In genomic region chr1:22969224-22969829, GRCh38 we compare ENCODE assay signal across 11 cellular contexts. TPM values are rescaled to one million over a fixed set of nuclear protein-coding genes. Genes with fewer than 3 reads are reported as not detected.
DNase-seq lines count a peak whose midpoint lies in the region; ATAC-seq and TF ChIP-seq lines count a peak whose summit lies in the region.
"Had no signal": no experiment of that assay in that cellular context is flagged by ENCODE, and none has a peak within 500 bp of the region (broad histone marks: within the 10 kb centered on the region; RNA-seq: fewer than 3 reads in every experiment).

No MANE protein-coding gene starts in this region.

- POLR2A ChIA-PET in SK-N-SH (lab: Yijun Ruan, JAX): no interaction called here

- H2AFZ ChIP-seq in SK-N-SH (ENCODE audit: low read depth): no peak overlapping the region

- no peak for TF ChIP-seq RAD21 in SK-N-SH (IDR thresholded peaks at IDR 0.05; ENCODE audit: low read length)

- no peaks in the 10 kb centered on the region for H3K27me3 ChIP-seq in SK-N-SH (ENCODE audit: insufficient read depth)
- H3K27me3 ChIP-seq: ascending aorta had no signal

- no peak for ATAC-seq in left lobe of liver

- no peaks in the 10 kb centered on the region for H3K79me2 ChIP-seq in SK-N-SH (ENCODE audit: insufficient read depth)

- H3K4me3 ChIP-seq in SK-N-SH (ENCODE audit: low read depth in 2 of 2, low read length in 1 of 2): no peak overlapping the region
- H3K4me3 ChIP-seq: ascending aorta had no signal

- H3K4me3 Mint-ChIP-seq in activated naive CD4-positive, alpha-beta T cell treated with anti-CD3 and anti-CD28 coated beads for 36 hours: no peak overlapping the region
- H3K4me3 Mint-ChIP-seq: CD4-positive, alpha-beta memory T cell had no signal

- H3K4me1 Mint-ChIP-seq in activated naive CD4-positive, alpha-beta T cell treated with anti-CD3 and anti-CD28 coated beads for 36 hours (ENCODE audit: low read depth): no peaks in the 10 kb centered on the region
- H3K4me1 Mint-ChIP-seq: CD4-positive, alpha-beta memory T cell had no signal

- H4K20me1 ChIP-seq in SK-N-SH (ENCODE audit: insufficient read depth): no peaks in the 10 kb centered on the region

- no peaks in the 10 kb centered on the region for H3F3A ChIP-seq in SK-N-SH (replicated peaks; ENCODE audit: insufficient read depth)

- H3K36me3 Mint-ChIP-seq in activated naive CD4-positive, alpha-beta T cell treated with anti-CD3 and anti-CD28 coated beads for 36 hours (ENCODE audit: low read depth): no peaks in the 10 kb centered on the region

- H3K9ac ChIP-seq in SK-N-SH: no peak overlapping the region

- H3K4me2 ChIP-seq in SK-N-SH: peak overlapping the region; percentile 54

- H3K9me3 ChIP-seq in SK-N-SH: no peaks in the 10 kb centered on the region

- DNase-seq in AG08396 (ENCODE audit: low spot score) (peak; percentile 39), NCI-H1092 treated with DMSO at 0.1 percent for 48 hours (lab: John Stamatoyannopoulos, UW) (peak; percentile 96), SK-N-SH (peak; percentile 58), iris pigment epithelial cell (ENCODE audit: low read depth) (peak; percentile 95), ureter (ENCODE audit: low spot score) (no peak), left lobe of liver (ENCODE audit: low spot score) (no peak), islet precursor cell (no peak)
- DNase-seq in activated naive CD4-positive, alpha-beta T cell treated with anti-CD3 and anti-CD28 coated beads for 36 hours: no peak
- DNase-seq: CD4-positive, alpha-beta memory T cell had no signal

- H3K27ac ChIP-seq in SK-N-SH (ENCODE audit: low read depth in 2 of 2, low read length in 1 of 2): peak overlapping the region in 1 of 2 experiments; percentile 54; a peak in 2 of 4 replicates
- H3K27ac ChIP-seq: ascending aorta had no signal

- TF ChIP-seq EP300 in SK-N-SH (IDR thresholded peaks at IDR 0.05; ENCODE audit: borderline replicate concordance in 1 of 2, low read depth in 1 of 2, low read length in 1 of 2): 0 out of 4 replicates have a peak, but pooled peaks of 1 of the 2 experiments have one; percentile 8

- H3K36me3 ChIP-seq in SK-N-SH (replicated peaks in 1 of 2; ENCODE audit: control insufficient read depth in 1 of 2, insufficient read depth in 2 of 2, low read length in 1 of 2): no peaks in the 10 kb centered on the region
- H3K36me3 ChIP-seq: ascending aorta had no signal

- CTCF ChIA-PET in SK-N-SH (lab: Yijun Ruan, JAX): interaction anchor here (1.4 to 11.2 kb wide), 2 partner anchors 215 to 304 kb away, joined by 3 to 159 read pairs; no protein-coding TSS in a partner anchor
- CTCF ChIA-PET in activated naive CD4-positive, alpha-beta T cell treated with anti-CD3 and anti-CD28 coated beads for 36 hours (lab: Charles Lee): no interaction called here

- peaks cover 25% of the 10 kb centered on the region for H3K27me3 Mint-ChIP-seq in activated naive CD4-positive, alpha-beta T cell treated with anti-CD3 and anti-CD28 coated beads for 36 hours (ENCODE audit: low read depth)

- peaks cover 5 to 13% of the 10 kb centered on the region in 2 experiments; a peak in 2 of 4 replicates for H3K4me1 ChIP-seq in SK-N-SH (ENCODE audit: control insufficient read depth in 1 of 2, insufficient read depth in 2 of 2, low read depth in 1 of 2, low read length in 1 of 2)
- H3K4me1 ChIP-seq: ascending aorta had no signal

- peaks cover 6% of the 10 kb centered on the region for H3K9me3 Mint-ChIP-seq in activated naive CD4-positive, alpha-beta T cell treated with anti-CD3 and anti-CD28 coated beads for 36 hours

- H3K27ac Mint-ChIP-seq in activated naive CD4-positive, alpha-beta T cell treated with anti-CD3 and anti-CD28 coated beads for 36 hours: no peak overlapping the region
- H3K27ac Mint-ChIP-seq: CD4-positive, alpha-beta memory T cell had no signal

- H3K9me2 ChIP-seq in SK-N-SH: no peaks in the 10 kb centered on the region

- 6% methylated on average over 6 of the region's 6 CpGs for WGBS in SK-N-SH (ENCODE audit: low lambda C conversion rate)

- intact Hi-C loops in activated naive CD4-positive, alpha-beta T cell treated with anti-CD3 and anti-CD28 coated beads for 36 hours (cut with micrococcal nuclease): no loop called here

- TF ChIP-seq CTCF in SK-N-SH (IDR thresholded peaks at IDR 0.05): no peak

TF ChIP-seq in SK-N-SH, 30 proteins besides CTCF, POLR2A, EP300 and RAD21:
- TF ChIP-seq PBX3 (IDR thresholded peaks at IDR 0.05) (peak; percentile 61), TCF12 (IDR thresholded peaks at IDR 0.05) (peak; percentile 33; the same call in 1 of the 2 replicates), MXI1 (IDR thresholded peaks at IDR 0.05; ENCODE audit: low read depth, low read length) (peak; percentile 84), GABPA (IDR thresholded peaks at IDR 0.05; ENCODE audit: low read depth) (no peak), SMC3 (IDR thresholded peaks at IDR 0.05; ENCODE audit: low read depth, low read length) (no peak), CHD2 (IDR thresholded peaks at IDR 0.05; ENCODE audit: low read length, partially characterized antibody) (no peak), EZH2phosphoT487 (IDR thresholded peaks at IDR 0.05; ENCODE audit: borderline replicate concordance, low read depth) (no peak), FOXJ3 (CRISPR knock-in tag; IDR thresholded peaks at IDR 0.05) (0 out of 2 replicates have a peak, but pooled peaks have one; percentile 50), RCOR1 (IDR thresholded peaks at IDR 0.05; ENCODE audit: low read length) (0 out of 2 replicates have a peak, but pooled peaks have one; percentile 8), FOXM1 (IDR thresholded peaks at IDR 0.05; ENCODE audit: low read depth) (no peak), NRF1 (IDR thresholded peaks at IDR 0.05; ENCODE audit: low read depth, low read length) (no peak), JUND (IDR thresholded peaks at IDR 0.05) (no peak), NFIC (IDR thresholded peaks at IDR 0.05; ENCODE audit: borderline replicate concordance) (peak; percentile 42), YY1 (IDR thresholded peaks at IDR 0.05; ENCODE audit: low read depth) (no peak)
- TF ChIP-seq, protein P1, sequence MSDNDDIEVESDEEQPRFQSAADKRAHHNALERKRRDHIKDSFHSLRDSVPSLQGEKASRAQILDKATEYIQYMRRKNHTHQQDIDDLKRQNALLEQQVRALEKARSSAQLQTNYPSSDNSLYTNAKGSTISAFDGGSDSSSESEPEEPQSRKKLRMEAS (IDR thresholded peaks at IDR 0.05; ENCODE audit: low read depth): 0 out of 2 replicates have a peak, but pooled peaks have one; percentile 27

RNA-seq across cellular contexts. Expression of gene LACTBL1, which starts 3.3 kb away (rescaled TPM):
- polyA plus RNA-seq in SK-N-SH (2012; rRNA removed): not detected in 2 replicates
- not detected in 2 replicates for polyA plus RNA-seq in SK-N-SH (2012; cell fraction: cytosol; rRNA removed)
- polyA plus RNA-seq in SK-N-SH (2012; cell fraction: nucleus; rRNA removed): not detected in 2 replicates
- total RNA-seq in ureter (not detected), left lobe of liver (not detected)
- not detected for total RNA-seq in activated naive CD4-positive, alpha-beta T cell treated with anti-CD3 and anti-CD28 coated beads for 36 hours
- total RNA-seq: ascending aorta; CD4-positive, alpha-beta memory T cell; T-helper 2 cell treated with Interferon-gamma antibody and Interleukin-4, amounts not matched to agents 100 ng/mL and 5 ng/mL, for 36 hours had no signal
- polyA plus RNA-seq: CD4-positive, alpha-beta memory T cell had no signal

RNA-seq across cellular contexts. Expression of gene TEX46, which starts 46.3 kb away (rescaled TPM):
- 0.20 TPM in 1 of 2 replicates, not detected in the other for polyA plus RNA-seq in SK-N-SH (2012; rRNA removed)
- polyA plus RNA-seq in SK-N-SH (2012; cell fraction: cytosol; rRNA removed): not detected in 2 replicates
- 0.39 and 0.59 TPM in 2 replicates for polyA plus RNA-seq in SK-N-SH (2012; cell fraction: nucleus; rRNA removed)
- total RNA-seq in ureter (not detected), left lobe of liver (not detected)
- total RNA-seq in activated naive CD4-positive, alpha-beta T cell treated with anti-CD3 and anti-CD28 coated beads for 36 hours: not detected
- total RNA-seq: ascending aorta; T-helper 2 cell treated with Interferon-gamma antibody and Interleukin-4, amounts not matched to agents 100 ng/mL and 5 ng/mL, for 36 hours had no signal
- polyA plus RNA-seq: CD4-positive, alpha-beta memory T cell had no signal

RNA-seq across cellular contexts. Expression of gene KDM1A, which starts 49.9 kb away (rescaled TPM):
- polyA plus RNA-seq in SK-N-SH (2012; rRNA removed): 71.0 and 78.5 TPM in 2 replicates
- 69.1 and 70.9 TPM in 2 replicates for polyA plus RNA-seq in SK-N-SH (2012; cell fraction: cytosol; rRNA removed)
- 76.0 and 95.0 TPM in 2 replicates for polyA plus RNA-seq in SK-N-SH (2012; cell fraction: nucleus; rRNA removed)
- total RNA-seq in ureter: 75.6 TPM
- 20.0 TPM for total RNA-seq in left lobe of liver
- 10 to 100 TPM; 59.7 to 62.6 TPM for total RNA-seq in activated naive CD4-positive, alpha-beta T cell treated with anti-CD3 and anti-CD28 coated beads for 36 hours

Comparison
In these comparisons a context has a peak if more than half of its experiments do, and no peak if none do; other contexts are left out.
1. DNase-seq: peak in AG08396 (single experiment), NCI-H1092 treated with DMSO at 0.1 percent for 48 hours (single experiment), SK-N-SH (single experiment) and iris pigment epithelial cell (single experiment); none in ureter (single experiment), left lobe of liver (single experiment), islet precursor cell (single experiment) and activated naive CD4-positive, alpha-beta T cell treated with anti-CD3 and anti-CD28 coated beads for 36 hours (single experiment).